In genomic region chr16:49620868-49621239, GRCh38 we compare ENCODE assay signal across 10 cellular contexts.
DNase-seq lines count a peak whose midpoint lies in the region; ATAC-seq, FAIRE-seq and TF ChIP-seq lines count a peak whose summit lies in the region.
"Had no signal": no experiment of that assay in that cellular context is flagged by ENCODE, and none has a peak within 500 bp of the region (broad histone marks: within the 10 kb centered on the region; RNA-seq: fewer than 3 reads in every experiment).

No MANE protein-coding gene starts in this region.

- H3K4me1 ChIP-seq in smooth muscle cell (ENCODE audit: low read depth): peaks cover 12% of the 10 kb centered on the region

- no peak for TF ChIP-seq CTCF in smooth muscle cell (IDR thresholded peaks at IDR 0.05; ENCODE audit: borderline replicate concordance, insufficient read depth, poor library complexity, severe bottlenecking)

- H3K27me3 ChIP-seq in layer of hippocampus (ENCODE audit: control insufficient read depth, insufficient read depth, low read length) (no peaks in the 10 kb centered on the region), smooth muscle cell (ENCODE audit: low read depth) (no peaks in the 10 kb centered on the region)

- no peaks in the 10 kb centered on the region for H3K79me2 ChIP-seq in smooth muscle cell (ENCODE audit: low read depth)

- peak overlapping the region; percentile 63 for H3K4me2 ChIP-seq in smooth muscle cell

- no peak overlapping the region for H2AFZ ChIP-seq in smooth muscle cell (ENCODE audit: low read depth)

- H3F3A ChIP-seq in smooth muscle cell (ENCODE audit: low read depth): peaks cover 8% of the 10 kb centered on the region

- peak; percentile 33 for DNase-seq in EH (ENCODE audit: low read depth)
- DNase-seq in astrocyte of the hippocampus (ENCODE audit: low read depth, low spot score): peak; percentile 40
- peak; percentile 69 for DNase-seq in smooth muscle cell (lab: John Stamatoyannopoulos, UW; ENCODE audit: unreplicated experiment)
- DNase-seq in foreskin melanocyte: no peak
- no peak for DNase-seq in SKM-1 (lab: John Stamatoyannopoulos, UW; ENCODE audit: unreplicated experiment)
- DNase-seq in RCC 7860 (ENCODE audit: low spot score): no peak
- DNase-seq: activated CD4-positive, alpha-beta T cell treated with anti-CD3 and anti-CD28 coated beads for 1 hour; GF-D8 had no signal

- H3K36me3 ChIP-seq in smooth muscle cell (ENCODE audit: low read depth): no peaks in the 10 kb centered on the region

- H3K4me3 ChIP-seq in smooth muscle cell: no peak overlapping the region

- no peak for ATAC-seq in GM18498 (IDR thresholded peaks at IDR 0.05; ENCODE audit: unreplicated experiment)

- no peak for FAIRE-seq in RCC 7860 (lab: Jason Lieb, UNC)

- peak overlapping the region; percentile 57 for H3K9ac ChIP-seq in smooth muscle cell (ENCODE audit: low read depth)

- H3K27ac ChIP-seq in layer of hippocampus (ENCODE audit: low read depth, low read length) (peak overlapping the region; percentile 54), smooth muscle cell (ENCODE audit: low read depth) (peak overlapping the region; percentile 90)

- no peaks in the 10 kb centered on the region for H3K9me3 ChIP-seq in smooth muscle cell (replicated peaks; ENCODE audit: low read depth)

- no peaks in the 10 kb centered on the region for H4K20me1 ChIP-seq in smooth muscle cell (ENCODE audit: low read depth)

- 40% methylated on average over 5 of the region's 6 CpGs for WGBS in smooth muscle cell (ENCODE audit: low lambda C conversion rate)

Comparison
In these comparisons a context has a peak if more than half of its experiments do, and no peak if none do; other contexts are left out.
1. DNase-seq: peak in EH (single experiment), astrocyte of the hippocampus (single experiment) and smooth muscle cell (single experiment); none in foreskin melanocyte (single experiment), SKM-1 (single experiment) and RCC 7860 (single experiment).